In genomic region chr1:246528933-246529731, GRCh38 we compare ENCODE assay signal across 28 cellular contexts. TPM values are rescaled to one million over a fixed set of nuclear protein-coding genes. Genes with fewer than 3 reads are reported as not detected.
DNase-seq lines count a peak whose midpoint lies in the region; ATAC-seq, FAIRE-seq and TF ChIP-seq lines count a peak whose summit lies in the region.
"Had no signal": no experiment of that assay in that cellular context is flagged by ENCODE, and none has a peak within 500 bp of the region (broad histone marks: within the 10 kb centered on the region; RNA-seq: fewer than 3 reads in every experiment).

No MANE protein-coding gene starts in this region.

- H3K4me1 Mint-ChIP-seq in GM23338, result no peaks in the 10 kb centered on the region; the same call in 2 of the 3 replicates
- no peaks in the 10 kb centered on the region for H3K4me1 Mint-ChIP-seq in chondrocyte (ENCODE audit: low read depth)

- no peaks in the 10 kb centered on the region for H3K27me3 ChIP-seq in GM23338 (ENCODE audit: insufficient read depth)
- peaks cover 0 to 11% of the 10 kb centered on the region in 2 experiments; a peak in 4 of 5 replicates for H3K27me3 ChIP-seq in K562 (ENCODE audit: control insufficient read depth in 2 of 2, insufficient read depth in 2 of 2, low read length in 2 of 2)
- H3K27me3 ChIP-seq: testis, vagina had no signal

- no peak for TF ChIP-seq RAD21 in K562 (CRISPR knock-in tag; conservative IDR thresholded peaks at IDR 0.05 in 1 of 2, IDR thresholded peaks at IDR 0.05 in 1 of 2)

- TF ChIP-seq EP300 in K562 (IDR thresholded peaks at IDR 0.05; ENCODE audit: low read length), result no peak

- no peaks in the 10 kb centered on the region for H3K36me3 ChIP-seq in GM23338 (ENCODE audit: insufficient read depth)
- H3K36me3 ChIP-seq in K562 (ENCODE audit: control insufficient read depth, insufficient read depth, low read length), result no peaks in the 10 kb centered on the region
- H3K36me3 ChIP-seq: lower lobe of right lung, vagina had no signal

- H2AFZ ChIP-seq in GM23338 (no peak overlapping the region), K562 (ENCODE audit: low read depth, low read length) (no peak overlapping the region)

- no peak overlapping the region for H3K4me3 ChIP-seq in GM23338
- H3K4me3 ChIP-seq in K562, result no peak overlapping the region
- H3K4me3 ChIP-seq: lower lobe of right lung, skin epidermis, testis, vagina had no signal

- in situ Hi-C loops in K562 (cut with MboI), result no loop called here

- H3K27ac Mint-ChIP-seq in GM23338, result no peak overlapping the region
- H3K27ac Mint-ChIP-seq in chondrocyte (ENCODE audit: unreplicated experiment), result no peak overlapping the region
- H3K27ac Mint-ChIP-seq: activated naive CD4-positive, alpha-beta T cell treated with anti-CD3 and anti-CD28 coated beads, Interleukin-2, amount 10 ng/mL, durations not matched to agents 7 days and 5 days; CD8-positive, alpha-beta T cell; progenitor cell of endocrine pancreas; stimulated activated memory B cell treated with anti-CD40 and anti-IgM and Interleukin-4, amounts not matched to agents 10 μg/mL and 1 μg/mL and 100 μg/mL, for 72 hours had no signal

- no TSS peak for BruUV-seq in K562 (replicated peaks; lab: Mats Ljungman, UMichigan)

- no peaks in the 10 kb centered on the region for H3K9me2 ChIP-seq in GM23338 (ENCODE audit: insufficient read depth)

- TF ChIP-seq CTCF in GM23338 (conservative IDR thresholded peaks at IDR 0.05; ENCODE audit: low read depth in 2 of 2) (peak; percentile 28 to 67), K562 (IDR thresholded peaks at IDR 0.05 in 2 of 3, conservative IDR thresholded peaks at IDR 0.05 in 1 of 3; ENCODE audit: insufficient read depth in 2 of 3, low read depth in 1 of 3, low read length in 3 of 3) (no peak), chondrocyte (IDR thresholded peaks at IDR 0.05) (no peak)

- H3K27me3 Mint-ChIP-seq in GM23338 (ENCODE audit: insufficient read depth, low read depth, poor library complexity) (peaks cover 3% of the 10 kb centered on the region), chondrocyte (ENCODE audit: low read depth) (no peaks in the 10 kb centered on the region)
- H3K27me3 Mint-ChIP-seq: stimulated activated memory B cell treated with anti-CD40 and anti-IgM and Interleukin-4, amounts not matched to agents 10 μg/mL and 1 μg/mL and 100 μg/mL, for 72 hours had no signal

- H3K27ac ChIP-seq in GM23338 (ENCODE audit: low read depth) (no peak overlapping the region), K562 (ENCODE audit: extremely low read depth, low read depth, low read length) (no peak overlapping the region)
- H3K27ac ChIP-seq: lower lobe of right lung, skin epidermis, testis, vagina had no signal

- peaks cover 46% of the 10 kb centered on the region for H3K9me3 Mint-ChIP-seq in GM23338
- H3K9me3 Mint-ChIP-seq in chondrocyte (ENCODE audit: low read depth), result peaks cover 13% of the 10 kb centered on the region
- H3K9me3 Mint-ChIP-seq: central memory CD8-positive, alpha-beta T cell had no signal

- no peaks in the 10 kb centered on the region for H3K79me2 ChIP-seq in GM23338 (replicated peaks; ENCODE audit: insufficient read depth)
- H3K79me2 ChIP-seq in K562 (ENCODE audit: control insufficient read depth, insufficient read depth, low read length), result no peaks in the 10 kb centered on the region

- H3K36me3 Mint-ChIP-seq in GM23338 (ENCODE audit: low read depth) (peaks cover 11% of the 10 kb centered on the region; the same call in 2 of the 3 replicates), chondrocyte (ENCODE audit: low read depth) (peaks cover 6% of the 10 kb centered on the region)
- H3K36me3 Mint-ChIP-seq: activated naive CD4-positive, alpha-beta T cell treated with anti-CD3 and anti-CD28 coated beads, Interleukin-2, amount 10 ng/mL, durations not matched to agents 7 days and 5 days; CD8-positive, alpha-beta T cell had no signal

- POLR2A ChIA-PET in K562 (lab: Yijun Ruan, JAX), result interaction anchor here (1.0 kb wide), 1 partner anchor 21 kb away, joined by 3 read pairs; no protein-coding TSS in a partner anchor

- H3K4me3 Mint-ChIP-seq in GM23338 (no peak overlapping the region), chondrocyte (ENCODE audit: unreplicated experiment) (no peak overlapping the region)
- H3K4me3 Mint-ChIP-seq: activated naive CD4-positive, alpha-beta T cell treated with anti-CD3 and anti-CD28 coated beads, Interleukin-2, amount 10 ng/mL, durations not matched to agents 7 days and 5 days; activated T-cell treated with anti-CD3 and anti-CD28 coated beads, Interleukin-2, amount 50 U/mL, for 4 hours; CD8-positive, alpha-beta T cell; central memory CD8-positive, alpha-beta T cell; stimulated activated memory B cell treated with anti-CD40 and anti-IgM and Interleukin-4, amounts not matched to agents 10 μg/mL and 1 μg/mL and 100 μg/mL, for 72 hours had no signal

- no peak overlapping the region for H3K4me2 ChIP-seq in GM23338
- H3K4me2 ChIP-seq in K562 (ENCODE audit: insufficient read depth, low read length), result no peak overlapping the region

- CTCF ChIA-PET in K562 (lab: Yijun Ruan, JAX; ENCODE audit: low intra/inter-chr PET ratio), result no interaction called here

- peak; percentile 53 for DNase-seq in GM23338 (ENCODE audit: low spot score)
- peak; percentile 42 for DNase-seq in NCI-H2029 (lab: John Stamatoyannopoulos, UW)
- DNase-seq in K562 (ENCODE audit: extremely low read depth in 1 of 4, low spot score in 3 of 4), result no peak
- DNase-seq in mesenteric fat pad (ENCODE audit: low spot score), result peak; percentile 20
- DNase-seq in chondrocyte (ENCODE audit: low spot score), result no peak
- no peak for DNase-seq in foreskin melanocyte
- DNase-seq: activated CD4-positive, CD25-positive, alpha-beta regulatory T cell treated with anti-CD3 and anti-CD28 coated beads, Interleukin-2, amount 50 U/mL, for 72 hours; activated naive CD4-positive, alpha-beta T cell treated with anti-CD3 and anti-CD28 coated beads, Interleukin-2, amount 10 ng/mL, durations not matched to agents 7 days and 5 days; activated T-cell treated with anti-CD3 and anti-CD28 coated beads, Interleukin-2, amount 50 U/mL, for 4 hours; CD8-positive, alpha-beta T cell; DMS153; effector CD4-positive, alpha-beta T cell; erythroblast; GDM1; hippocampal formation; lower lobe of right lung; NCI-H510A; Right ventricle myocardium superior; stimulated activated CD4-positive, alpha-beta T cell treated with anti-CD3 and anti-CD28 coated beads, Interleukin-2, amount 100 ng/mL, for 24 hours; SW 1271; testis had no signal

- no peaks in the 10 kb centered on the region for H3K9me1 ChIP-seq in K562 (ENCODE audit: control insufficient read depth, insufficient read depth, low read length)

- intact Hi-C loops in K562 (cut with micrococcal nuclease), result no loop called here

- 24% methylated on average over 8 of the region's 8 CpGs for WGBS in K562 (ENCODE audit: insufficient coverage, low coverage, missing lambda C conversion rate)

- peak; percentile 49; the same call in 2 of the 3 replicates for ATAC-seq in GM23338
- no peak for ATAC-seq in K562
- no peak for ATAC-seq in GM19395 (IDR thresholded peaks at IDR 0.05; ENCODE audit: unreplicated experiment)
- ATAC-seq: activated T-cell treated with anti-CD3 and anti-CD28 coated beads, Interleukin-2, amount 50 U/mL, for 4 hours; CD8-positive, alpha-beta T cell; lower lobe of right lung; stimulated activated memory B cell treated with anti-CD40 and anti-IgM and Interleukin-4, amounts not matched to agents 10 μg/mL and 1 μg/mL and 100 μg/mL, for 72 hours had no signal

- H3K9ac ChIP-seq in K562 (ENCODE audit: insufficient read depth in 1 of 2, low read depth in 2 of 2, low read length in 2 of 2), result no peak overlapping the region

- H3K9me3 ChIP-seq in K562 (replicated peaks; ENCODE audit: control insufficient read depth, insufficient read depth, low read depth, low read length), result peaks cover 12% of the 10 kb centered on the region
- H3K9me3 ChIP-seq: testis had no signal

- no peaks in the 10 kb centered on the region for H4K20me1 ChIP-seq in GM23338 (replicated peaks; ENCODE audit: insufficient read depth)
- no peaks in the 10 kb centered on the region for H4K20me1 ChIP-seq in K562 (replicated peaks; ENCODE audit: control insufficient read depth, insufficient read depth, low read length)

- H3K4me1 ChIP-seq in GM23338 (ENCODE audit: insufficient read depth) (no peaks in the 10 kb centered on the region), K562 (replicated peaks in 1 of 2; ENCODE audit: control insufficient read depth in 2 of 2, insufficient read depth in 2 of 2, low read length in 2 of 2) (peaks cover 0 to 9% of the 10 kb centered on the region in 2 experiments; a peak in 2 of 5 replicates)
- H3K4me1 ChIP-seq: testis, vagina had no signal

- TF ChIP-seq POLR2A in K562 (conservative IDR thresholded peaks at IDR 0.05), result no peak

- no peak for FAIRE-seq in K562 (lab: Jason Lieb, UNC)
- FAIRE-seq: frontal cortex had no signal

- H3F3A ChIP-seq in GM23338 (replicated peaks; ENCODE audit: low read depth), result no peaks in the 10 kb centered on the region

RNA-seq across cellular contexts. Expression of gene SMYD3, which starts 22.1 kb away (rescaled TPM):
- 31.7 and 34.4 TPM in 2 replicates for total RNA-seq in GM23338 (2014; rRNA removed; shearing (Covaris generic))
- polyA plus RNA-seq in GM23338 (2016; fragmentation: Nextera tagmentation; extraction: Ambion mirVana) (31.8 and 34.1 TPM in 2 replicates), K562 (2011; rRNA removed) (336 and 486 TPM in 2 replicates), K562 (2014; fragmentation: Illumina TruSeq; extraction: Trizol) (140 and 154 TPM in 2 replicates), K562 (2014; fragmentation: Nextera tagmentation; extraction: Ambion mirVana) (100 to 1,000 TPM; 361 to 440 TPM), K562 (2014; rRNA removed) (183 and 202 TPM in 2 replicates)
- total RNA-seq in K562 (2011; cell fraction: chromatin; rRNA removed; ENCODE audit: low replicate concordance), result 532 and 587 TPM in 2 replicates
- total RNA-seq in K562 (2011; cell fraction: nucleolus; rRNA removed), result 218 and 259 TPM in 2 replicates
- total RNA-seq in K562 (2011; cell fraction: nucleoplasm; rRNA removed), result 355 and 441 TPM in 2 replicates
- total RNA-seq in K562 (2014; rRNA removed) (123 and 128 TPM in 2 replicates), K562 (2014; rRNA removed; fragmentation: Illumina TruSeq; extraction: Trizol) (197 and 206 TPM in 2 replicates), K562 (2015; rRNA removed; fragmentation: Illumina TruSeq; extraction: Trizol) (195 and 199 TPM in 2 replicates), K562 (2021) (148 and 149 TPM in 2 replicates), mesenteric fat pad (12.4 TPM), chondrocyte (28.4 to 31.5 TPM (median 29.3 TPM) in 3 replicates)
- 159 and 451 TPM in 2 replicates for polyA plus RNA-seq in K562 (2011; cell fraction: cytosol; rRNA removed)
- polyA plus RNA-seq in K562 (2011; cell fraction: nucleus; rRNA removed), result 113 and 244 TPM in 2 replicates
- 304 and 317 TPM in 2 replicates for polyA plus RNA-seq in K562 (2012)
- polyA minus RNA-seq in K562 (2011; rRNA and poly(A)+ RNA removed), result 267 and 478 TPM in 2 replicates
- polyA minus RNA-seq in K562 (2011; cell fraction: cytosol; rRNA and poly(A)+ RNA removed), result 63.6 and 112 TPM in 2 replicates
- 215 and 411 TPM in 2 replicates for polyA minus RNA-seq in K562 (2011; cell fraction: nucleus; rRNA and poly(A)+ RNA removed)

RNA-seq across cellular contexts. Expression of gene TFB2M, which starts 36.9 kb away (rescaled TPM):
- total RNA-seq in GM23338 (2014; rRNA removed; shearing (Covaris generic)), result 24.9 and 25.2 TPM in 2 replicates
- polyA plus RNA-seq in GM23338 (2016; fragmentation: Nextera tagmentation; extraction: Ambion mirVana) (11.2 and 18.7 TPM in 2 replicates), K562 (2011; rRNA removed) (50.7 and 70.6 TPM in 2 replicates), K562 (2014; fragmentation: Illumina TruSeq; extraction: Trizol) (63.5 and 65.0 TPM in 2 replicates), K562 (2014; fragmentation: Nextera tagmentation; extraction: Ambion mirVana) (100 to 1,000 TPM; 141 to 162 TPM), K562 (2014; rRNA removed) (77.7 and 78.1 TPM in 2 replicates)
- 23.8 and 25.2 TPM in 2 replicates for total RNA-seq in K562 (2011; cell fraction: chromatin; rRNA removed; ENCODE audit: low replicate concordance)
- total RNA-seq in K562 (2011; cell fraction: nucleolus; rRNA removed), result 22.5 TPM in 2 replicates
- 17.8 and 18.7 TPM in 2 replicates for total RNA-seq in K562 (2011; cell fraction: nucleoplasm; rRNA removed)
- total RNA-seq in K562 (2014; rRNA removed) (51.1 and 55.1 TPM in 2 replicates), K562 (2014; rRNA removed; fragmentation: Illumina TruSeq; extraction: Trizol) (72.3 and 80.2 TPM in 2 replicates), K562 (2015; rRNA removed; fragmentation: Illumina TruSeq; extraction: Trizol) (48.2 and 55.2 TPM in 2 replicates), K562 (2021) (63.0 and 63.6 TPM in 2 replicates), mesenteric fat pad (12.7 TPM), chondrocyte (9.6 to 12.3 TPM (median 10.6 TPM) in 3 replicates)
- 19.8 and 24.0 TPM in 2 replicates for polyA plus RNA-seq in K562 (2011; cell fraction: cytosol; rRNA removed)
- 13.3 and 16.0 TPM in 2 replicates for polyA plus RNA-seq in K562 (2011; cell fraction: nucleus; rRNA removed)
- 27.6 and 52.8 TPM in 2 replicates for polyA plus RNA-seq in K562 (2012)
- polyA minus RNA-seq in K562 (2011; rRNA and poly(A)+ RNA removed), result 27.1 and 29.2 TPM in 2 replicates
- polyA minus RNA-seq in K562 (2011; cell fraction: cytosol; rRNA and poly(A)+ RNA removed), result 14.7 and 15.6 TPM in 2 replicates
- 14.9 and 19.1 TPM in 2 replicates for polyA minus RNA-seq in K562 (2011; cell fraction: nucleus; rRNA and poly(A)+ RNA removed)

RNA-seq across cellular contexts. Expression of gene CNST, which starts 37.1 kb away (rescaled TPM):
- total RNA-seq in GM23338 (2014; rRNA removed; shearing (Covaris generic)), result 17.2 and 17.6 TPM in 2 replicates
- 8.1 and 8.9 TPM in 2 replicates for polyA plus RNA-seq in GM23338 (2016; fragmentation: Nextera tagmentation; extraction: Ambion mirVana)
- total RNA-seq in K562 (2011; cell fraction: chromatin; rRNA removed; ENCODE audit: low replicate concordance), result 251 and 301 TPM in 2 replicates
- 61.0 and 78.0 TPM in 2 replicates for total RNA-seq in K562 (2011; cell fraction: nucleolus; rRNA removed)
- total RNA-seq in K562 (2011; cell fraction: nucleoplasm; rRNA removed), result 82.1 and 87.6 TPM in 2 replicates
- total RNA-seq in K562 (2014; rRNA removed), result 23.9 and 25.2 TPM in 2 replicates
- total RNA-seq in K562 (2014; rRNA removed; fragmentation: Illumina TruSeq; extraction: Trizol), result 39.1 and 46.1 TPM in 2 replicates
- 29.9 and 31.1 TPM in 2 replicates for total RNA-seq in K562 (2015; rRNA removed; fragmentation: Illumina TruSeq; extraction: Trizol)
- 45.5 and 55.3 TPM in 2 replicates for total RNA-seq in K562 (2021)
- 41.4 and 43.9 TPM in 2 replicates for polyA plus RNA-seq in K562 (2011; rRNA removed)
- 11.5 and 23.2 TPM in 2 replicates for polyA plus RNA-seq in K562 (2011; cell fraction: cytosol; rRNA removed)
- polyA plus RNA-seq in K562 (2011; cell fraction: nucleus; rRNA removed), result 37.1 and 53.3 TPM in 2 replicates
- polyA plus RNA-seq in K562 (2012), result 16.1 and 19.6 TPM in 2 replicates
- 30.1 and 30.8 TPM in 2 replicates for polyA plus RNA-seq in K562 (2014; fragmentation: Illumina TruSeq; extraction: Trizol)
- 10 to 100 TPM; 17.0 to 22.9 TPM for polyA plus RNA-seq in K562 (2014; fragmentation: Nextera tagmentation; extraction: Ambion mirVana)
- polyA plus RNA-seq in K562 (2014; rRNA removed), result 20.6 and 23.3 TPM in 2 replicates
- polyA minus RNA-seq in K562 (2011; rRNA and poly(A)+ RNA removed), result 210 and 261 TPM in 2 replicates
- polyA minus RNA-seq in K562 (2011; cell fraction: cytosol; rRNA and poly(A)+ RNA removed), result 25.3 and 33.2 TPM in 2 replicates
- polyA minus RNA-seq in K562 (2011; cell fraction: nucleus; rRNA and poly(A)+ RNA removed), result 50.6 and 123 TPM in 2 replicates
- 27.5 TPM for total RNA-seq in mesenteric fat pad
- 22.3 to 25.6 TPM (median 25.2 TPM) in 3 replicates for total RNA-seq in chondrocyte

Comparison
In these comparisons a context has a peak if more than half of its experiments do, and no peak if none do; other contexts are left out.
1. DNase-seq: peak in GM23338 (single experiment), NCI-H2029 (single experiment) and mesenteric fat pad (single experiment); none in K562 (0 of 4), chondrocyte (single experiment) and foreskin melanocyte (single experiment).
2. CTCF ChIP-seq: peak in GM23338 (2 of 2); none in K562 (0 of 3) and chondrocyte (single experiment).